In the genomic region with DNA sequence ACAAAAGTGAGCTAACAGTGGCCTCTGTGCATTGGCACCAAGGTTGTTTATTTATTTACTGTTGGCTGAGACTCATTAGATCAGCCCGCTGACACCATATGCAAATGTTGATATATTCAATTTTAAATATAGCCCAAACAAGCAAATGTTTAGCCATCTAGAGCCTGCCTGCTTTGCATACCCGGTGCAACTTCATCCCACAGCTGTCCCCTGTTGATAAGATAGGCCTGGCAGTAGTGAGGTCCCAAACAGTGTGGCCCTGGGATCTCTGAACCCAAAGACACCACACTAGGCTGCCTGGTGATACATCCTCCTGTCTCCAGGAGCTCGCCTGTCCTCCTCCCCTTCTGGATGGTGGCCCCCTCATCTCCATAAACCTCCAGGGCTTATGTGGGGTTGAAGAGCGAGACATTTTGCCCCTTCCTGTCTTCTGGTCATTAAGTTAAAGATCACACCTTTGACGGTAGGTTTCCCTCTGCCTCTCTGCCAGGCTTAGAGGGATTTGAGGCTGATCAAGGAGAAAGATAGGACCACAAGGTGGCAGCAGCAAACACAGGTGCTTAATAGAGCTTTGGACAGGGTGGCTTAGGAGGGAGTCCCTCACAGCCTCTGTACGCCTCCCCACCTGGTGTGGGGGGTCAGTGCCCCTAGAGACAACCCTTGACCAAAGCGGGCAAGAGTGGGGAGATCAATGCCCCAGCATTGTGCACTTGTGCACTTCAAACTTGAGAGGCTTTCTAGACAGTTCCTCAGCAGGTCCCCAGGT, we compare ENCODE assay signal across 8 cellular contexts. TPM values are rescaled to one million over a fixed set of nuclear protein-coding genes. Genes with fewer than 3 reads are reported as not detected.
A peak's percentile ranks its signal among the peaks of the same experiment; 100 is the strongest.
DNase-seq lines count a peak whose midpoint lies in the region; ATAC-seq and TF ChIP-seq lines count a peak whose summit lies in the region.

No MANE protein-coding gene starts in this region.

- DNase-seq in ACHN (peak; percentile 49), GM13976 (ENCODE audit: low spot score) (peak; percentile 51), HT1080 (ENCODE audit: low read depth) (peak; percentile 32), fibroblast of the aortic adventitia (ENCODE audit: low read depth) (peak; percentile 36)
- DNase-seq in activated CD4-positive, alpha-beta T cell treated with anti-CD3 and anti-CD28 coated beads for 4 hours: peak; percentile 12 to 38
- DNase-seq in stimulated activated effector memory CD8-positive, alpha-beta T cell treated with anti-CD3 and anti-CD28 coated beads, Interleukin-12 subunit alpha, Interleukin-12 subunit beta, amount 100 ng/mL, for 72 hours (ENCODE audit: low spot score in 2 of 2): no peak

- TF ChIP-seq POLR2A in GM18505 (IDR thresholded peaks at IDR 0.05; ENCODE audit: borderline replicate concordance, extremely low read depth, insufficient read depth, insufficient read length): no peak

- no peaks in the 10 kb centered on the region for H3K4me1 Mint-ChIP-seq in stimulated activated effector memory CD8-positive, alpha-beta T cell treated with anti-CD3 and anti-CD28 coated beads, Interleukin-12 subunit alpha, Interleukin-12 subunit beta, amount 100 ng/mL, for 72 hours

- in situ Hi-C loops in ACHN (cut with HindIII; ENCODE audit: low pct_ligation_motif_present, low pct_unique_long_range_greater_than_20kb, low sequenced_read_pairs): no loop called here
- in situ Hi-C loops in GM13976 (cut with MboI; ENCODE audit: low sequenced_read_pairs, unreplicated experiment): no loop called here

- peak; percentile 45 for TF ChIP-seq CTCF in GM13976 (IDR thresholded peaks at IDR 0.05; ENCODE audit: borderline replicate concordance, control extremely low read depth, extremely low read depth, insufficient read depth, missing control alignments)
- peak; percentile 43 for TF ChIP-seq CTCF in fibroblast of the aortic adventitia (IDR thresholded peaks at IDR 0.05; ENCODE audit: insufficient read depth, low read length)

- no peaks in the 10 kb centered on the region for H3K36me3 Mint-ChIP-seq in stimulated activated effector memory CD8-positive, alpha-beta T cell treated with anti-CD3 and anti-CD28 coated beads, Interleukin-12 subunit alpha, Interleukin-12 subunit beta, amount 100 ng/mL, for 72 hours

- no peak overlapping the region for H3K27ac Mint-ChIP-seq in stimulated activated effector memory CD8-positive, alpha-beta T cell treated with anti-CD3 and anti-CD28 coated beads, Interleukin-12 subunit alpha, Interleukin-12 subunit beta, amount 100 ng/mL, for 72 hours

- H3K4me3 ChIP-seq in fibroblast of the aortic adventitia (ENCODE audit: low read depth, low read length): no peak overlapping the region

- peaks cover 6% of the 10 kb centered on the region for H3K9me3 Mint-ChIP-seq in stimulated activated effector memory CD8-positive, alpha-beta T cell treated with anti-CD3 and anti-CD28 coated beads, Interleukin-12 subunit alpha, Interleukin-12 subunit beta, amount 100 ng/mL, for 72 hours

- H3K4me3 Mint-ChIP-seq in stimulated activated effector memory CD8-positive, alpha-beta T cell treated with anti-CD3 and anti-CD28 coated beads, Interleukin-12 subunit alpha, Interleukin-12 subunit beta, amount 100 ng/mL, for 72 hours: no peak overlapping the region

- ATAC-seq in stimulated activated effector memory CD8-positive, alpha-beta T cell treated with anti-CD3 and anti-CD28 coated beads, Interleukin-12 subunit alpha, Interleukin-12 subunit beta, amount 100 ng/mL, for 72 hours: peak; percentile 57
- ATAC-seq in GM18517 (IDR thresholded peaks at IDR 0.05; ENCODE audit: unreplicated experiment) (no peak), GM18505 (IDR thresholded peaks at IDR 0.05; ENCODE audit: unreplicated experiment) (no peak)

RNA-seq across cellular contexts. Expression of a gene that starts 23.7 kb away (rescaled TPM):
- 12.8 and 16.2 TPM in 2 replicates for total RNA-seq in HT1080 (2014; rRNA removed; shearing (Covaris generic))
- polyA plus RNA-seq in HT1080 (2015; cell fraction: cytosol; rRNA removed): 9.3 and 9.6 TPM in 2 replicates
- polyA plus RNA-seq in HT1080 (2015; cell fraction: nucleus; rRNA removed): 5.9 and 9.5 TPM in 2 replicates
- total RNA-seq in fibroblast of the aortic adventitia (ENCODE audit: low replicate concordance): 0.09 and 0.16 TPM in 2 replicates

RNA-seq across cellular contexts. Expression of a gene that starts 47.7 kb away (rescaled TPM):
- total RNA-seq in HT1080 (2014; rRNA removed; shearing (Covaris generic)): 0.31 and 0.33 TPM in 2 replicates
- polyA plus RNA-seq in HT1080 (2015; cell fraction: cytosol; rRNA removed): 0.21 and 0.22 TPM in 2 replicates
- 0.68 and 0.99 TPM in 2 replicates for polyA plus RNA-seq in HT1080 (2015; cell fraction: nucleus; rRNA removed)
- total RNA-seq in fibroblast of the aortic adventitia (ENCODE audit: low replicate concordance): 0.27 and 0.57 TPM in 2 replicates

Comparison
In these comparisons a context has a peak if more than half of its experiments do, and no peak if none do; other contexts are left out.
1. DNase-seq: peak in ACHN (single experiment), GM13976 (single experiment), HT1080 (single experiment), activated CD4-positive, alpha-beta T cell treated with anti-CD3 and anti-CD28 coated beads for 4 hours (2 of 2) and fibroblast of the aortic adventitia (single experiment); none in stimulated activated effector memory CD8-positive, alpha-beta T cell treated with anti-CD3 and anti-CD28 coated beads, Interleukin-12 subunit alpha, Interleukin-12 subunit beta, amount 100 ng/mL, for 72 hours (0 of 2).
2. RNA of a gene that starts 23.7 kb away (total RNA-seq): 12.8 to 16.2 TPM in HT1080; 0.09 to 0.16 TPM in fibroblast of the aortic adventitia; every median in the first group is over 10 times any median in the second.